12 cellular contexts compared by ENCODE assay signal in the genomic region with DNA sequence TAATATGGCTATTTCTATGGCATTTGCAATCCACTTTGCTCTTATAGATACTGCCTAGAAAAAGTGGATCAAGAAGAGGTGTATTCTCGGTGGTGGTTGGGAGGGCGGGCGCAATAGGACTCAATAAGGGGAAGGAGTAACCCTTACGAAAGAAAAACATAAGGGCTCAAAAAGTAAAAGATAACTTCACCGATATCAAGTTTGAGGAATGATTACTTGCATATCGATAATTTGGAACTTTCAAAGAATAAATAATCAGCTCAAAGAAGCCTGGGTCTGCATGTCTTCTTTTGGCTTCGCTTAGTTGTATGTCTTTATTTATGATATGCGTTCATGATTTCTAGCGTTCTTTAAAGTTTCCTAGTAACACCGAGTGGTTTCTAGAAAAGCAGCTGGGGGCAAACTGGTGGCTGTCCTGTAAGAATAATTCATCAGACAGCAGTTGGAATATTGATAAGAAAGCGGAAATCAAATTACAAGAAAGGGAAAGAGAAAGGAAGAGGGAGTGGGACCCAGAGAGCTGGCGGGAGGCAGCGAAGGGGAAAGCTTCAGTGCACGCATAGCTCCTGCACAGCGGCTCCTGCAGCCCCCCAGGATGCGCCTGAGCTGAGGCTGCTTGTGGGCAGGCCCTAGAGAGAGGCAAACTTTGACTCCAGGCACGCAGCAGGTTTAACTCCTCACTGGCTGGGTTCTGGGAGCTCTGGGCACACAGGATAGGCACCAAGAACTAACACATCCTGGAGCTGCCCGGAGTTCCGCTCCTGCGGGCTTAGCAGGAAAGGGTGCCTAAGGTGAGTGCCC. TPM values are rescaled to one million over a fixed set of nuclear protein-coding genes. Genes with fewer than 3 reads are reported as not detected.
A peak's percentile ranks its signal among the peaks of the same experiment; 100 is the strongest.
DNase-seq lines count a peak whose midpoint lies in the region; ATAC-seq, FAIRE-seq and TF ChIP-seq lines count a peak whose summit lies in the region.
"Had no signal": no experiment of that assay in that cellular context is flagged by ENCODE, and none has a peak within 500 bp of the region (broad histone marks: within the 10 kb centered on the region; RNA-seq: fewer than 3 reads in every experiment).

No MANE protein-coding gene starts in this region.

- H3K23me2 ChIP-seq in H1 (ENCODE audit: low read depth, low read length) = peaks cover 16% of the 10 kb centered on the region

- FAIRE-seq in H1 (lab: Jason Lieb, UNC) = no peak
- no peak for FAIRE-seq in urothelium cell line (lab: Jason Lieb, UNC)

- H3K79me2 ChIP-seq in H1 (ENCODE audit: control insufficient read depth in 1 of 2, insufficient read depth in 2 of 2, low read length in 2 of 2) = no peaks in the 10 kb centered on the region

- WGBS in HUES64 = 17% methylated on average over 20 of the region's 20 CpGs
- WGBS in H1 (ENCODE audit: extremely low coverage in 1 of 2, insufficient coverage in 1 of 2, insufficient read length in 1 of 2, insufficient replicate concordance in 2 of 2, low coverage in 1 of 2, low lambda C conversion rate in 2 of 2, missing lambda C conversion rate in 1 of 2), 2 experiments = 7% methylated on average over 20 of the region's 20 CpGs; no CpG with 5 or more reads in 1 of the 2 experiments

- H2BK15ac ChIP-seq in H1 (ENCODE audit: low read length) = no peak overlapping the region

- no peak overlapping the region for H4K91ac ChIP-seq in H1 (replicated peaks; ENCODE audit: insufficient read length, low read length)

- no peak overlapping the region; the same call in 1 of the 2 replicates for H2BK12ac ChIP-seq in H1 (ENCODE audit: low read depth, low read length)

- no peak for TF ChIP-seq RAD21 in H1 (IDR thresholded peaks at IDR 0.05 in 1 of 2, conservative IDR thresholded peaks at IDR 0.05 in 1 of 2; ENCODE audit: low read depth in 2 of 2, low read length in 2 of 2)

- TF ChIP-seq POLR2A in H1 (IDR thresholded peaks at IDR 0.05; ENCODE audit: control extremely low read depth in 1 of 2, low read depth in 2 of 2, low read length in 2 of 2) = no peak

- H2AK5ac ChIP-seq in H1 (ENCODE audit: low read depth, low read length) = no peak overlapping the region

- intact Hi-C loops in CD4-positive, alpha-beta memory T cell (cut with micrococcal nuclease) = no loop called here

- peaks cover 6 to 19% of the 10 kb centered on the region in 2 donors for H3K27me3 Mint-ChIP-seq in CD4-positive, alpha-beta memory T cell
- H3K27me3 Mint-ChIP-seq in nephron progenitor cell (ENCODE audit: low read depth, poor library complexity) = peaks cover 99% of the 10 kb centered on the region

- no peaks in the 10 kb centered on the region for H3K36me3 Mint-ChIP-seq in CD4-positive, alpha-beta memory T cell
- H3K36me3 Mint-ChIP-seq in nephron progenitor cell (ENCODE audit: low read depth) = no peaks in the 10 kb centered on the region

- no peaks in the 10 kb centered on the region for H3K36me3 ChIP-seq in CD4-positive, alpha-beta memory T cell (ENCODE audit: insufficient read depth, low read length)
- H3K36me3 ChIP-seq in HUES64 (ENCODE audit: insufficient read depth, low read length) (no peaks in the 10 kb centered on the region), H1 (ENCODE audit: control insufficient read depth in 2 of 4, insufficient read depth in 4 of 4, low read length in 3 of 4) (no peaks in the 10 kb centered on the region)
- H3K36me3 ChIP-seq: gastrocnemius medialis had no signal

- peak overlapping the region; percentile 85 to 96 for H3K4me2 ChIP-seq in H1 (ENCODE audit: insufficient read depth in 1 of 2, low read depth in 2 of 2, low read length in 2 of 2)

- H3K27ac Mint-ChIP-seq in CD4-positive, alpha-beta memory T cell = peak overlapping the region in 1 of 7 donors; percentile 19
- H3K27ac Mint-ChIP-seq in nephron progenitor cell = no peak overlapping the region

- H3K18ac ChIP-seq in H1 (ENCODE audit: extremely low read depth, low read length) = no peak overlapping the region; the same call in 1 of the 2 replicates

- H3K9me3 Mint-ChIP-seq in CD4-positive, alpha-beta memory T cell = no peaks in the 10 kb centered on the region
- H3K9me3 Mint-ChIP-seq in nephron progenitor cell = peaks cover 16% of the 10 kb centered on the region

- no peak overlapping the region for H3K23ac ChIP-seq in H1 (ENCODE audit: insufficient read length)

- H4K20me1 ChIP-seq in H1 (replicated peaks in 1 of 2; ENCODE audit: control insufficient read depth in 1 of 2, insufficient read depth in 2 of 2, low read length in 2 of 2) = peaks cover 0 to 4% of the 10 kb centered on the region in 2 experiments

- H3K4me1 Mint-ChIP-seq in CD4-positive, alpha-beta memory T cell = peaks cover 35 to 68% (median 48%) of the 10 kb centered on the region in 4 donors
- H3K4me1 Mint-ChIP-seq in nephron progenitor cell = peaks cover 62% of the 10 kb centered on the region

- no peak for DNase-seq in CD4-positive, alpha-beta memory T cell
- peak in 1 of 2 experiments; percentile 70 for DNase-seq in H1 (ENCODE audit: low read depth in 1 of 2, low spot score in 2 of 2)
- no peak for DNase-seq in nephron progenitor cell
- DNase-seq in DMS153 treated with DMSO at 0.1 percent for 48 hours (lab: John Stamatoyannopoulos, UW; ENCODE audit: unreplicated experiment) = no peak
- DNase-seq in urothelium cell line (ENCODE audit: low spot score) = no peak
- no peak for DNase-seq in foreskin fibroblast
- DNase-seq: DMS79, gastrocnemius medialis, NCI-H187 had no signal

- H3K4me3 Mint-ChIP-seq in CD4-positive, alpha-beta memory T cell = peak overlapping the region; percentile 22 to 90 (median 72)
- H3K4me3 Mint-ChIP-seq in nephron progenitor cell = peak overlapping the region; percentile 54

- no peak overlapping the region for H4K5ac ChIP-seq in H1 (ENCODE audit: insufficient read length, low read depth, low read length)

- TF ChIP-seq EP300 in H1 (IDR thresholded peaks at IDR 0.05; ENCODE audit: borderline replicate concordance in 1 of 2, low read depth in 2 of 2, low read length in 2 of 2) = no peak

- H2BK20ac ChIP-seq in H1 (ENCODE audit: low read length) = no peak overlapping the region

- H3K56ac ChIP-seq in H1 (replicated peaks; ENCODE audit: insufficient read length, low read depth, low read length) = no peak overlapping the region

- ATAC-seq in HG02763 (IDR thresholded peaks at IDR 0.05; ENCODE audit: unreplicated experiment) = no peak
- ATAC-seq: gastrocnemius medialis had no signal

- no peak overlapping the region for H3K14ac ChIP-seq in H1 (ENCODE audit: insufficient read length)

- H3K4me3 ChIP-seq in CD4-positive, alpha-beta memory T cell (ENCODE audit: low read length in 2 of 2) = no peak overlapping the region
- H3K4me3 ChIP-seq in HUES64 (ENCODE audit: low read length) (peak overlapping the region; percentile 38), H1 (ENCODE audit: extremely low read depth in 1 of 4, insufficient read depth in 2 of 4, low read depth in 3 of 4, low read length in 4 of 4) (peak overlapping the region; percentile 25 to 60 (median 40); a peak in 7 of 8 replicates), foreskin fibroblast (ENCODE audit: low read depth in 1 of 2, low read length in 2 of 2) (no peak overlapping the region)

- no peaks in the 10 kb centered on the region for H3K79me1 ChIP-seq in H1 (ENCODE audit: low read depth, low read length)

- CTCF ChIA-PET in CD4-positive, alpha-beta memory T cell (lab: Charles Lee; ENCODE audit: partially characterized antibody) = interaction anchor here (0.6 to 1.1 kb wide), 5 partner anchors 51 to 114 kb away, joined by 3 read pairs; no protein-coding TSS in a partner anchor
- CTCF ChIA-PET in H1 (lab: Charles Lee; ENCODE audit: partially characterized antibody) = interaction anchor here (0.6 to 2.9 kb wide), 13 partner anchors 9 to 244 kb away, joined by 3 to 14 read pairs (median 5); partner anchors contain the start of gene FLI1

- H3K9me3 ChIP-seq in CD4-positive, alpha-beta memory T cell (ENCODE audit: control insufficient read depth in 1 of 2, low read length in 2 of 2) = no peaks in the 10 kb centered on the region
- H3K9me3 ChIP-seq in HUES64 (ENCODE audit: insufficient read depth, low read depth, low read length) = no peaks in the 10 kb centered on the region
- no peaks in the 10 kb centered on the region for H3K9me3 ChIP-seq in H1 (ENCODE audit: insufficient read depth in 2 of 2, low read depth in 1 of 2, low read length in 1 of 2)
- H3K9me3 ChIP-seq: gastrocnemius medialis had no signal

- no peak overlapping the region for H4K8ac ChIP-seq in H1 (ENCODE audit: extremely low read depth, insufficient read depth, low read length)

- TF ChIP-seq CTCF in H1 (IDR thresholded peaks at IDR 0.05; ENCODE audit: control extremely low read depth in 1 of 3, insufficient read depth in 1 of 3, low read depth in 1 of 3, low read length in 3 of 3) (no peak), nephron progenitor cell (IDR thresholded peaks at IDR 0.05) (no peak), foreskin fibroblast (IDR thresholded peaks at IDR 0.05; ENCODE audit: low read depth, low read length) (no peak)

- POLR2A ChIA-PET in CD4-positive, alpha-beta memory T cell (lab: Charles Lee; ENCODE audit: partially characterized antibody) = interaction anchor here (0.5 to 1.1 kb wide), 6 partner anchors 9 to 183 kb away, joined by 3 to 5 read pairs (median 3); partner anchors contain the start of gene FLI1
- POLR2A ChIA-PET in H1 (lab: Charles Lee; ENCODE audit: partially characterized antibody) = no interaction called here

- no peak overlapping the region for H3K4ac ChIP-seq in H1 (replicated peaks; ENCODE audit: insufficient read length, low read depth, low read length)

- no peak overlapping the region for H2BK5ac ChIP-seq in H1 (ENCODE audit: low read depth, low read length)

- H3K27me3 ChIP-seq in CD4-positive, alpha-beta memory T cell (ENCODE audit: insufficient read depth, low read length) = peaks cover 16% of the 10 kb centered on the region
- H3K27me3 ChIP-seq in HUES64 (ENCODE audit: insufficient read depth, low read length) (peaks cover 100% of the 10 kb centered on the region), H1 (replicated peaks in 1 of 4; ENCODE audit: control insufficient read depth in 3 of 4, extremely low read depth in 1 of 4, insufficient read depth in 3 of 4, low read length in 3 of 4) (peaks cover 65 to 88% (median 81%) of the 10 kb centered on the region in 4 experiments)

- no peak overlapping the region for H2AFZ ChIP-seq in H1 (ENCODE audit: low read length)

- peaks cover 51% of the 10 kb centered on the region for H3K4me1 ChIP-seq in CD4-positive, alpha-beta memory T cell (ENCODE audit: insufficient read depth, low read length)
- H3K4me1 ChIP-seq in HUES64 (ENCODE audit: insufficient read depth, low read length) = peaks cover 11% of the 10 kb centered on the region
- H3K4me1 ChIP-seq in H1 (replicated peaks in 1 of 4; ENCODE audit: control insufficient read depth in 3 of 4, insufficient read depth in 4 of 4, low read length in 3 of 4) = peaks cover 0 to 35% (median 24%) of the 10 kb centered on the region in 4 experiments; a peak in 6 of 7 replicates

- H3K9ac ChIP-seq in HUES64 (ENCODE audit: low read depth, low read length) (no peak overlapping the region), H1 (replicated peaks in 1 of 4; ENCODE audit: extremely low read depth in 1 of 4, low read depth in 3 of 4, low read length in 3 of 4) (no peak overlapping the region)

- H3K27ac ChIP-seq in CD4-positive, alpha-beta memory T cell (ENCODE audit: low read depth, low read length) = no peak overlapping the region
- H3K27ac ChIP-seq in HUES64 (ENCODE audit: low read depth, low read length) = no peak overlapping the region
- no peak overlapping the region for H3K27ac ChIP-seq in H1 (ENCODE audit: low read depth, low read length)
- H3K27ac ChIP-seq: gastrocnemius medialis, RWPE1 had no signal

- no peak overlapping the region for H2BK120ac ChIP-seq in H1 (replicated peaks; ENCODE audit: low read depth, low read length)

RNA-seq across cellular contexts. Expression of gene FLI1, which starts 9.1 kb away (rescaled TPM):
- total RNA-seq in CD4-positive, alpha-beta memory T cell = 100 to 1,000 TPM; 112 to 122 TPM
- polyA plus RNA-seq in CD4-positive, alpha-beta memory T cell = 10 to 100 TPM; 54.6 to 93.1 TPM
- 1.1 TPM for polyA plus RNA-seq in HUES64 (2013, experiment 1 of 2)
- polyA plus RNA-seq in HUES64 (2013, experiment 2 of 2) = 1.8 TPM
- 0.22 and 0.29 TPM in 2 replicates for total RNA-seq in H1 (2021; fragmentation: NEBNext Ultra II Directional; extraction: Animal tissue kit (Norgen Biotek cat#: 25700))
- 0.18 and 0.30 TPM in 2 replicates for polyA plus RNA-seq in H1 (2011; rRNA removed)
- 0.21 TPM for polyA plus RNA-seq in H1 (2011; cell fraction: cytosol; rRNA removed)
- 0.14 TPM for polyA plus RNA-seq in H1 (2011; cell fraction: nucleus; rRNA removed)
- polyA plus RNA-seq in H1 (2012, experiment 1 of 2) = 0.15 to 0.58 TPM (median 0.43 TPM) in 3 of 4 replicates, not detected in the other
- 0.04 TPM for polyA plus RNA-seq in H1 (2012, experiment 2 of 2)
- 0.18 TPM for polyA plus RNA-seq in H1 (2013, experiment 1 of 2)
- 0.24 TPM for polyA plus RNA-seq in H1 (2013, experiment 2 of 2)
- polyA minus RNA-seq in H1 (2011; rRNA and poly(A)+ RNA removed) = 0.38 and 1.5 TPM in 2 replicates
- polyA minus RNA-seq in H1 (2011; cell fraction: cytosol; rRNA and poly(A)+ RNA removed) = not detected
- polyA minus RNA-seq in H1 (2011; cell fraction: nucleus; rRNA and poly(A)+ RNA removed) = 0.50 TPM

Comparison
In these comparisons a context has a peak if more than half of its experiments do, and no peak if none do; other contexts are left out.
1. H3K4me3 ChIP-seq: peak in HUES64 (single experiment) and H1 (4 of 4); none in CD4-positive, alpha-beta memory T cell (0 of 2) and foreskin fibroblast (0 of 2).
2. RNA of gene FLI1, which starts 9.1 kb away (total RNA-seq): 112 to 122 TPM in CD4-positive, alpha-beta memory T cell; 0.22 to 0.29 TPM in H1; every median in the first group is over 10 times any median in the second.